8 cellular contexts compared by ENCODE assay signal in the genomic region with DNA sequence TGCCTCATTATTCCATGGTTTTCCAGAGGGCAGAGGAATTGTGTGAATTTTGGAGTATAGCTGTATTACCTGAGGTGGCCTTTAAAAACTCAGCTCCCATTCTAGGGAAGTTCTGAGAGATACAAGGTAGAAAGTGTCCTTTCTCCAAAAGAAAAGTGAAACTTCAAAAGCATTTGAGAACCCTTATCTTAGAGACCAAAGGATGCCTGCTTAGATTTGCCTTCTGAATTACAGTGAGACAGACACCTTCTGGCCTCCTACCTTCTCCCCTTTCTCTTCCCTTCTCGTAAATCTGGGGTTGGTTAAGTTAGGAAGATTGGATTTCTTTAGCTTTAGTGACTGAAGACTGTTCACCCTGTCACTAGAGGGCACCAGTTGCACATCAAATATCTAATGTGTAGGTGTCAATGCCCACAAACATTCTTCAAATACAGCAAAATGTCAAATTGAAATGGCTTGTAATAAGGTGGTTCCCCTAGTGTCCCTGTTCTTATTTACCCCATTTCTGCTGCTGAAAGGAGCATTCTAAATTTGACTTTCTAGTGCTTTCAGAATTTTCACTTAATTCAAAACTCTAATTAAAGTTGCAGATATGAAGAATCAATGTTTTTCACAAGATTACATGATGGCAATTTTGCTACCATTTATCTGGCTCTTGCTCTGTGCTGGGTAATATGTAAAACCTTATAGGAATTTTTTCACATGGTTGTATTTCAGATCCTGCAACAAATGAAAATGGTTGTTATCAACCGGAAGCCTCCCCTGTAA. TPM values are rescaled to one million over a fixed set of nuclear protein-coding genes. Genes with fewer than 3 reads are reported as not detected.
A peak's percentile ranks its signal among the peaks of the same experiment; 100 is the strongest.
DNase-seq lines count a peak whose midpoint lies in the region; FAIRE-seq and TF ChIP-seq lines count a peak whose summit lies in the region.

No MANE protein-coding gene starts in this region.

- no peaks in the 10 kb centered on the region for H3K4me1 ChIP-seq in H9 (ENCODE audit: insufficient read depth, low read length)
- no peaks in the 10 kb centered on the region; the same call in 1 of the 2 replicates for H3K4me1 ChIP-seq in SJCRH30

- H3K36me3 Mint-ChIP-seq in H9 (ENCODE audit: insufficient read depth in 1 of 3, low read depth in 3 of 3) (no peaks in the 10 kb centered on the region), brain (peaks cover 5% of the 10 kb centered on the region)

- no peak overlapping the region for H2AK5ac ChIP-seq in H9 (ENCODE audit: insufficient read length, low read length)

- H3K18ac ChIP-seq in H9 (ENCODE audit: insufficient read length, low read depth, low read length) = no peak overlapping the region

- H3K27me3 Mint-ChIP-seq in H9 (ENCODE audit: low read depth) (peaks cover 6% of the 10 kb centered on the region; the same call in 1 of the 2 replicates), brain (no peaks in the 10 kb centered on the region)

- no peak overlapping the region for H3K14ac ChIP-seq in H9 (ENCODE audit: insufficient read depth, low read length)

- no peak overlapping the region for H3K4me2 ChIP-seq in H9 (ENCODE audit: insufficient read depth, insufficient read length, low read length)

- TF ChIP-seq CTCF in H9 (conservative IDR thresholded peaks at IDR 0.05) = peak; percentile 81
- peak; percentile 79 to 86 for TF ChIP-seq CTCF in brain (conservative IDR thresholded peaks at IDR 0.05)

- peak; percentile 93 for FAIRE-seq in islet of Langerhans (lab: Jason Lieb, UNC)

- no peak overlapping the region for H3K27ac Mint-ChIP-seq in H9
- H3K27ac Mint-ChIP-seq in brain = no peak overlapping the region

- DNase-seq in activated CD8-positive, alpha-beta memory T cell treated with anti-CD3 and anti-CD28 coated beads for 1 hour (ENCODE audit: extremely low read depth in 1 of 2, low read depth in 1 of 2) = peak; percentile 3 to 8
- no peak for DNase-seq in activated CD8-positive, alpha-beta memory T cell treated with anti-CD3 and anti-CD28 coated beads for 24 hours
- DNase-seq in H9 (no peak), M059J (ENCODE audit: low read depth) (peak; percentile 75), SJCRH30 (peak; percentile 52 to 84)
- peak; percentile 32 to 39 for DNase-seq in stimulated activated CD4-positive, alpha-beta T cell treated with anti-CD3 and anti-CD28 coated beads, Interleukin-2, amount 100 ng/mL, for 48 hours

- H3K27ac ChIP-seq in H9 (ENCODE audit: insufficient read length, low read depth, low read length) (no peak overlapping the region), SJCRH30 (no peak overlapping the region)

- H4K20me1 ChIP-seq in H9 (ENCODE audit: control insufficient read depth, insufficient read depth, insufficient read length) = no peaks in the 10 kb centered on the region

- H4K8ac ChIP-seq in H9 (replicated peaks; ENCODE audit: insufficient read length, low read depth, low read length) = no peak overlapping the region

- no peaks in the 10 kb centered on the region for H3K23me2 ChIP-seq in H9 (ENCODE audit: insufficient read length, low read depth, low read length, poor library complexity, severe bottlenecking)

- H3K9me3 ChIP-seq in H9 (ENCODE audit: control insufficient read depth, low read depth, low read length) (no peaks in the 10 kb centered on the region), SJCRH30 (replicated peaks) (no peaks in the 10 kb centered on the region)

- WGBS in H9 (ENCODE audit: extremely low coverage, insufficient read length, low lambda C conversion rate) = no CpG with 5 or more reads among the region's 2 CpGs

- H3K4me3 Mint-ChIP-seq in H9 (no peak overlapping the region), brain (no peak overlapping the region)

- no peak overlapping the region for H3K23ac ChIP-seq in H9 (ENCODE audit: insufficient read length, low read depth, low read length)

- H3K79me1 ChIP-seq in H9 (ENCODE audit: insufficient read depth, low read depth, low read length, poor library complexity, severe bottlenecking) = no peaks in the 10 kb centered on the region

- peaks cover 8% of the 10 kb centered on the region in 2 experiments for H3K4me1 Mint-ChIP-seq in H9
- peaks cover 12% of the 10 kb centered on the region for H3K4me1 Mint-ChIP-seq in brain

- no peak overlapping the region for H3K9ac ChIP-seq in H9 (ENCODE audit: extremely low read depth, insufficient read length, low read length)

- H3K4me3 ChIP-seq in SJCRH30 = no peak overlapping the region

- H3K4ac ChIP-seq in H9 (ENCODE audit: low read depth, low read length) = no peak overlapping the region

- H2BK12ac ChIP-seq in H9 (ENCODE audit: insufficient read length, low read depth, low read length) = no peak overlapping the region

- H3K56ac ChIP-seq in H9 (ENCODE audit: insufficient read length, low read depth, low read length) = no peak overlapping the region

- H3K9me3 Mint-ChIP-seq in H9 (no peaks in the 10 kb centered on the region), brain (peaks cover 0 to 4% (median 0%) of the 10 kb centered on the region in 5 experiments)

- H4K91ac ChIP-seq in H9 (ENCODE audit: insufficient read length, low read depth, low read length) = no peak overlapping the region

- no peaks in the 10 kb centered on the region for H3K27me3 ChIP-seq in H9 (ENCODE audit: insufficient read depth, low read length)
- H3K27me3 ChIP-seq in SJCRH30 = no peaks in the 10 kb centered on the region

- no peaks in the 10 kb centered on the region for H3K79me2 ChIP-seq in H9 (ENCODE audit: insufficient read depth, low read length)

- no peak overlapping the region for H2BK5ac ChIP-seq in H9 (ENCODE audit: insufficient read length, low read length)

- no peak overlapping the region for H2BK15ac ChIP-seq in H9 (ENCODE audit: low read depth, low read length)

- H2AFZ ChIP-seq in H9 (ENCODE audit: low read length) = no peak overlapping the region

- H3K36me3 ChIP-seq in SJCRH30 = no peaks in the 10 kb centered on the region

- H2BK120ac ChIP-seq in H9 (ENCODE audit: low read depth, low read length, poor library complexity, severe bottlenecking) = no peak overlapping the region

- no peak overlapping the region for H2BK20ac ChIP-seq in H9 (ENCODE audit: low read depth, low read length, poor library complexity, severe bottlenecking)

- no peak overlapping the region for H3T11ph ChIP-seq in H9 (ENCODE audit: low read length)

- H4K5ac ChIP-seq in H9 (ENCODE audit: insufficient read length, low read depth, low read length) = no peak overlapping the region

RNA-seq across cellular contexts. Expression of a gene that starts 46.7 kb away (rescaled TPM):
- total RNA-seq in H9 (2021) = 70.5 and 70.7 TPM in 2 replicates
- total RNA-seq in M059J (2014; rRNA removed; shearing (Covaris generic)) = 46.1 and 84.7 TPM in 2 replicates
- 57.9 and 65.8 TPM in 2 replicates for total RNA-seq in SJCRH30 (2014; rRNA removed; shearing (Covaris generic))
- 22.4 TPM for polyA plus RNA-seq in brain (ENCODE audit: insufficient read depth, low read depth, low replicate concordance)

Comparison
In these comparisons a context has a peak if more than half of its experiments do, and no peak if none do; other contexts are left out.
1. DNase-seq: peak in activated CD8-positive, alpha-beta memory T cell treated with anti-CD3 and anti-CD28 coated beads for 1 hour (2 of 2), M059J (single experiment), SJCRH30 (2 of 2) and stimulated activated CD4-positive, alpha-beta T cell treated with anti-CD3 and anti-CD28 coated beads, Interleukin-2, amount 100 ng/mL, for 48 hours (2 of 2); none in activated CD8-positive, alpha-beta memory T cell treated with anti-CD3 and anti-CD28 coated beads for 24 hours (single experiment) and H9 (single experiment).